ENCODE assay signal across 14 cellular contexts in the genomic region with DNA sequence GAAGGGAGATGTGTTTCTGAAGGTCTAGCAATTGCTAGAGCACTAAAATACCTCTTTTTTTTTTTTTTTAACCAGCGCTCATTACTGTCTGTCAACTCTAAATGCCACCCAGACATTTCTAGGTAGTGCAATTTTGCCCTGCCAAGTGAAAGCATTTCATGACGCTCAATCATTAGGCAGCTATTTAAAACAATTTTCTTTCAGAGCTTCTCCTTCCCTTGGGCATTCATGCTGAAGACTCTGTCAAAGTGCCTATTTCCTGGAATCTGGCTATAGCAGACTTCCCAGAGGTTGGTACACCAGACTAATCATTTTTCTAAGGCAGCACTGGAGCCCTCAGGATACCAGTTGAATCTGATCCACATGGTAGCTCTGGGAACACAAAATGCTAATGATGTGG.
A peak's percentile ranks its signal among the peaks of the same experiment; 100 is the strongest.
DNase-seq lines count a peak whose midpoint lies in the region; ATAC-seq, FAIRE-seq and TF ChIP-seq lines count a peak whose summit lies in the region.
"Had no signal": no experiment of that assay in that cellular context is flagged by ENCODE, and none has a peak within 500 bp of the region (broad histone marks: within the 10 kb centered on the region; RNA-seq: fewer than 3 reads in every experiment).

No MANE protein-coding gene starts in this region.

- FAIRE-seq in RCC 7860 (lab: Jason Lieb, UNC): no peak
- FAIRE-seq: endometrium had no signal

- H2BK20ac ChIP-seq in IMR-90 (ENCODE audit: low read depth, low read length): no peak overlapping the region

- H3K27ac ChIP-seq in BLaER1 treated with 17β-estradiol and CSF1 and Interleukin-3, amounts not matched to agents 10 nM and 100 nM: peak overlapping the region in 9 of 11 experiments; percentile 43 to 95 (median 89); a peak in 19 of 22 replicates
- no peak overlapping the region for H3K27ac ChIP-seq in IMR-90 (ENCODE audit: insufficient read depth, low read length)
- H3K27ac ChIP-seq: gastroesophageal sphincter, WERI-Rb-1 had no signal

- H3K4ac ChIP-seq in IMR-90 (ENCODE audit: low read depth, low read length): no peak overlapping the region

- no peak for TF ChIP-seq POLR2A in IMR-90 (IDR thresholded peaks at IDR 0.05; ENCODE audit: low read depth, low read length)

- ATAC-seq in IMR-90 (ENCODE audit: low read depth): no peak
- ATAC-seq: gastroesophageal sphincter had no signal

- DNase-seq in IMR-90 (no peak), mesothelial cell of epicardium (ENCODE audit: low spot score in 2 of 2, unreplicated experiment in 2 of 2) (no peak), activated gamma-delta T cell treated with Interleukin-2 at 50 U/mL for 16 hours (no peak), RCC 7860 (ENCODE audit: low spot score) (no peak), NCI-H1105 (lab: John Stamatoyannopoulos, UW) (no peak)
- DNase-seq in activated T-helper 2 cell treated with anti-CD3 and anti-CD28 coated beads, Interferon-gamma antibody, Interleukin-2, Interleukin-4, amounts not matched to agents 10 μg/mL and 5 μg/mL and 100 μg/mL, durations not matched to agents 14 hours and 24 hours and 36 hours (ENCODE audit: low spot score): no peak
- DNase-seq: GDM1, islet precursor cell, KG1, NCI-H187, WERI-Rb-1 had no signal

- H3K4me1 Mint-ChIP-seq in activated T-helper 2 cell treated with anti-CD3 and anti-CD28 coated beads, Interferon-gamma antibody, Interleukin-2, Interleukin-4, amounts not matched to agents 10 μg/mL and 5 μg/mL and 100 μg/mL, durations not matched to agents 14 hours and 24 hours and 36 hours (ENCODE audit: low read depth): peaks cover 56% of the 10 kb centered on the region
- peaks cover 50% of the 10 kb centered on the region for H3K4me1 Mint-ChIP-seq in mesothelial cell of epicardium

- H2BK15ac ChIP-seq in IMR-90 (ENCODE audit: low read depth, low read length): 0 out of 3 replicates have a peak overlapping the region, but pooled peaks have one; percentile 36

- H3K9ac ChIP-seq in BLaER1 treated with 17β-estradiol and CSF1 and Interleukin-3, amounts not matched to agents 10 nM and 100 nM: peak overlapping the region in 7 of 11 experiments; percentile 52 to 82 (median 79); a peak in 14 of 22 replicates
- H3K9ac ChIP-seq in IMR-90 (ENCODE audit: low read depth, low read length): no peak overlapping the region

- WGBS in IMR-90 (ENCODE audit: extremely low coverage in 2 of 2, insufficient read length in 1 of 2), 2 experiments: 89% methylated on average over 1 of the region's 2 CpGs; no CpG with 5 or more reads in 1 of the 2 experiments

- H3K9me3 ChIP-seq in BLaER1 treated with 17β-estradiol and CSF1 and Interleukin-3, amounts not matched to agents 10 nM and 100 nM (replicated peaks in 1 of 11): peaks cover 21 to 34% (median 32%) of the 10 kb centered on the region in 11 experiments
- H3K9me3 ChIP-seq in IMR-90 (ENCODE audit: control insufficient read depth, insufficient read depth, low read length): peaks cover 3% of the 10 kb centered on the region; the same call in 1 of the 2 replicates

- POLR2A ChIA-PET in IMR-90 (lab: Charles Lee; ENCODE audit: unreplicated experiment): no interaction called here

- intact Hi-C loops in IMR-90 (cut with micrococcal nuclease): no loop called here
- intact Hi-C loops in activated T-helper 2 cell treated with anti-CD3 and anti-CD28 coated beads, Interferon-gamma antibody, Interleukin-2, Interleukin-4, amounts not matched to agents 10 μg/mL and 5 μg/mL and 100 μg/mL, durations not matched to agents 14 hours and 24 hours and 36 hours (cut with micrococcal nuclease): no loop called here

- TF ChIP-seq CTCF in IMR-90 (conservative IDR thresholded peaks at IDR 0.05; ENCODE audit: low read depth, low read length) (no peak), mesothelial cell of epicardium (IDR thresholded peaks at IDR 0.05; ENCODE audit: unreplicated experiment) (no peak)

- H3K36me3 Mint-ChIP-seq in activated T-helper 2 cell treated with anti-CD3 and anti-CD28 coated beads, Interferon-gamma antibody, Interleukin-2, Interleukin-4, amounts not matched to agents 10 μg/mL and 5 μg/mL and 100 μg/mL, durations not matched to agents 14 hours and 24 hours and 36 hours (ENCODE audit: low read depth): peaks cover 25% of the 10 kb centered on the region
- peaks cover 8% of the 10 kb centered on the region for H3K36me3 Mint-ChIP-seq in mesothelial cell of epicardium

- peaks cover 17% of the 10 kb centered on the region for H3K9me3 Mint-ChIP-seq in activated T-helper 2 cell treated with anti-CD3 and anti-CD28 coated beads, Interferon-gamma antibody, Interleukin-2, Interleukin-4, amounts not matched to agents 10 μg/mL and 5 μg/mL and 100 μg/mL, durations not matched to agents 14 hours and 24 hours and 36 hours
- H3K9me3 Mint-ChIP-seq in mesothelial cell of epicardium: peaks cover 19% of the 10 kb centered on the region

- TF ChIP-seq RAD21 in IMR-90 (IDR thresholded peaks at IDR 0.05; ENCODE audit: low read length): no peak

- H2BK120ac ChIP-seq in IMR-90 (ENCODE audit: low read depth, low read length): peak overlapping the region; percentile 3; the same call in 1 of the 2 replicates

- peak overlapping the region; percentile 73 to 93 (median 78) for H3K4me2 ChIP-seq in BLaER1 treated with 17β-estradiol and CSF1 and Interleukin-3, amounts not matched to agents 10 nM and 100 nM
- H3K4me2 ChIP-seq in IMR-90 (ENCODE audit: low read depth, low read length): no peak overlapping the region

- in situ Hi-C loops in IMR-90 (cut with MboI; ENCODE audit: low sequenced_read_pairs): no loop called here

- H3K27ac Mint-ChIP-seq in activated T-helper 2 cell treated with anti-CD3 and anti-CD28 coated beads, Interferon-gamma antibody, Interleukin-2, Interleukin-4, amounts not matched to agents 10 μg/mL and 5 μg/mL and 100 μg/mL, durations not matched to agents 14 hours and 24 hours and 36 hours: peak overlapping the region; percentile 89
- peak overlapping the region; percentile 44 for H3K27ac Mint-ChIP-seq in mesothelial cell of epicardium

- H3K23ac ChIP-seq in IMR-90 (ENCODE audit: low read depth, low read length): no peak overlapping the region

- H2AK9ac ChIP-seq in IMR-90 (replicated peaks; ENCODE audit: low read depth, low read length, poor library complexity): no peak overlapping the region

- H3K4me1 ChIP-seq in BLaER1 treated with 17β-estradiol and CSF1 and Interleukin-3, amounts not matched to agents 10 nM and 100 nM: peaks cover 57 to 74% (median 67%) of the 10 kb centered on the region in 10 experiments
- H3K4me1 ChIP-seq in IMR-90 (ENCODE audit: control insufficient read depth, insufficient read depth, low read length): peaks cover 3% of the 10 kb centered on the region

- no peaks in the 10 kb centered on the region for H3K79me1 ChIP-seq in IMR-90 (ENCODE audit: low read depth in 1 of 2, low read length in 2 of 2)

- no peak overlapping the region for H3K4me3 ChIP-seq in BLaER1 treated with 17β-estradiol and CSF1 and Interleukin-3, amounts not matched to agents 10 nM and 100 nM
- no peak overlapping the region for H3K4me3 ChIP-seq in IMR-90 (ENCODE audit: insufficient read depth, low read depth, low read length)
- H3K4me3 ChIP-seq: gastroesophageal sphincter had no signal

- H2AFZ ChIP-seq in IMR-90 (replicated peaks; ENCODE audit: low read length, poor library complexity): no peak overlapping the region

- H2BK5ac ChIP-seq in IMR-90 (ENCODE audit: low read depth, low read length, poor library complexity, severe bottlenecking): no peak overlapping the region

- H3K18ac ChIP-seq in IMR-90 (ENCODE audit: low read depth, low read length): no peak overlapping the region

- no peaks in the 10 kb centered on the region for H4K20me1 ChIP-seq in BLaER1 treated with 17β-estradiol and CSF1 and Interleukin-3, amounts not matched to agents 10 nM and 100 nM
- H4K20me1 ChIP-seq in IMR-90 (ENCODE audit: insufficient read depth, low read length): no peaks in the 10 kb centered on the region

- H3K27me3 Mint-ChIP-seq in activated T-helper 2 cell treated with anti-CD3 and anti-CD28 coated beads, Interferon-gamma antibody, Interleukin-2, Interleukin-4, amounts not matched to agents 10 μg/mL and 5 μg/mL and 100 μg/mL, durations not matched to agents 14 hours and 24 hours and 36 hours (ENCODE audit: low read depth): no peaks in the 10 kb centered on the region
- H3K27me3 Mint-ChIP-seq in mesothelial cell of epicardium (ENCODE audit: low read depth): no peaks in the 10 kb centered on the region

- no TSS peak for BruUV-seq in IMR-90 (replicated peaks; lab: Mats Ljungman, UMichigan)

- no peak overlapping the region for H4K5ac ChIP-seq in IMR-90 (ENCODE audit: low read depth, low read length)

- peak overlapping the region; percentile 13; the same call in 1 of the 2 replicates for H4K91ac ChIP-seq in IMR-90 (ENCODE audit: insufficient read depth, low read depth, low read length)

- peak overlapping the region; percentile 34 for H3K4me3 Mint-ChIP-seq in activated T-helper 2 cell treated with anti-CD3 and anti-CD28 coated beads, Interferon-gamma antibody, Interleukin-2, Interleukin-4, amounts not matched to agents 10 μg/mL and 5 μg/mL and 100 μg/mL, durations not matched to agents 14 hours and 24 hours and 36 hours (ENCODE audit: low read depth)
- no peak overlapping the region for H3K4me3 Mint-ChIP-seq in mesothelial cell of epicardium

- no peak overlapping the region for H3K56ac ChIP-seq in IMR-90 (ENCODE audit: extremely low read depth, insufficient read depth, low read length)

- H3K14ac ChIP-seq in IMR-90 (replicated peaks; ENCODE audit: low read depth, low read length): no peak overlapping the region

- H3K36me3 ChIP-seq in BLaER1 treated with 17β-estradiol and CSF1 and Interleukin-3, amounts not matched to agents 10 nM and 100 nM: peaks cover 0 to 19% (median 13%) of the 10 kb centered on the region in 11 experiments; a peak in 15 of 22 replicates
- no peaks in the 10 kb centered on the region for H3K36me3 ChIP-seq in IMR-90 (ENCODE audit: control insufficient read depth, insufficient read depth, low read length)
- H3K36me3 ChIP-seq: gastroesophageal sphincter, WERI-Rb-1 had no signal

- dilution Hi-C loops in IMR-90 (cut with HindIII; ENCODE audit: low sequenced_read_pairs, unreplicated experiment): no loop called here

- H2AK5ac ChIP-seq in IMR-90 (ENCODE audit: low read depth, low read length): no peak overlapping the region

- H3K9me1 ChIP-seq in IMR-90 (ENCODE audit: insufficient read depth, low read length): peaks cover 8% of the 10 kb centered on the region

- H3K27me3 ChIP-seq in BLaER1 treated with 17β-estradiol and CSF1 and Interleukin-3, amounts not matched to agents 10 nM and 100 nM: no peaks in the 10 kb centered on the region
- H3K27me3 ChIP-seq in IMR-90 (ENCODE audit: control insufficient read depth, insufficient read depth, low read length): no peaks in the 10 kb centered on the region
- H3K27me3 ChIP-seq: gastroesophageal sphincter had no signal

- CTCF ChIA-PET in IMR-90 (lab: Yijun Ruan, JAX): interaction anchor here (0.9 kb wide), 1 partner anchor 12 kb away, joined by 3 read pairs; no protein-coding TSS in a partner anchor

- no peak overlapping the region; a peak in 1 of 4 replicates for H4K8ac ChIP-seq in IMR-90 (ENCODE audit: low read depth in 2 of 2, low read length in 2 of 2)

TF ChIP-seq in IMR-90, 13 proteins besides CTCF, POLR2A, EP300 and RAD21 (continues in another document):
- TF ChIP-seq NFE2L2 (IDR thresholded peaks at IDR 0.05; ENCODE audit: low read depth, low read length): no peak
- no peak for TF ChIP-seq CHD1 (IDR thresholded peaks at IDR 0.05; ENCODE audit: low read depth, low read length)
- no peak for TF ChIP-seq BHLHE40 (IDR thresholded peaks at IDR 0.05; ENCODE audit: low read depth, low read length)
- TF ChIP-seq MAFK (IDR thresholded peaks at IDR 0.05; ENCODE audit: low read depth, low read length): no peak
